ENCODE assay signal across 26 cellular contexts in the genomic region with DNA sequence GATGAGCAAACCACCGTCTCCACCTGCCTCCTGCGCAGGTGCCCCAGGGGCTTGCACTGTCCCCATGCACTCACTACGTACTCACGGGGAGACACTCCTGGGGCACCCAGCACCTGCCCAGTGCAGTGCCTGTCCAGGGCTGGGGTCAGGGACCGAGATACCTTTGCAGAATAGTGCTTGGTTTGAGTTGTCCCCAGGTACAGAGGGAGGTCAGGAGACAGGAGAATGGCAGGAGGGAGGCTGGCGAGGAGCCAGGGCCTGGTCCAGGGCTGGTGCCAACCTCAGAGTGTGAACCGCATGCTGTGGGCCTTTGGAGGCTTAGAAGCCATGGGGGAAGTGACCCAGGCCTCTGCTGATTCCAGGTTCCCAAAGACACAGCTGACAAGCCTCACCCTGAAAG.
DNase-seq lines count a peak whose midpoint lies in the region; ATAC-seq, FAIRE-seq and TF ChIP-seq lines count a peak whose summit lies in the region.
"Had no signal": no experiment of that assay in that cellular context is flagged by ENCODE, and none has a peak within 500 bp of the region (broad histone marks: within the 10 kb centered on the region; RNA-seq: fewer than 3 reads in every experiment).

No MANE protein-coding gene starts in this region.

- H3K36me3 ChIP-seq in BLaER1 treated with 17β-estradiol and CSF1 and Interleukin-3, amounts not matched to agents 10 nM and 100 nM, result no peaks in the 10 kb centered on the region
- H3K36me3 ChIP-seq in suprapubic skin, result no peaks in the 10 kb centered on the region
- H3K36me3 ChIP-seq in upper lobe of left lung, result no peaks in the 10 kb centered on the region
- H3K36me3 ChIP-seq: SJSA1 had no signal

- H4K20me1 ChIP-seq in BLaER1 treated with 17β-estradiol and CSF1 and Interleukin-3, amounts not matched to agents 10 nM and 100 nM, result 0 out of 22 replicates have a peak, but pooled peaks cover 0 to 5% (median 0%) of the 10 kb centered on the region in 11 experiments

- TF ChIP-seq EP300 in suprapubic skin (IDR thresholded peaks at IDR 0.05), result no peak
- no peak for TF ChIP-seq EP300 in upper lobe of left lung (IDR thresholded peaks at IDR 0.05)

- no peak for DNase-seq in GM12891 (ENCODE audit: insufficient read length, low spot score)
- peak; percentile 27 for DNase-seq in left lobe of liver (ENCODE audit: low spot score)
- DNase-seq in suprapubic skin (ENCODE audit: low spot score in 2 of 2), result peak; percentile 20 to 71
- DNase-seq in upper lobe of left lung, result no peak
- DNase-seq: Calu3; DMS79 treated with DMSO at 0.1 percent for 48 hours; GF-D8; Kasumi-1; NCI-H1092 treated with DMSO at 0.1 percent for 48 hours; NCI-H1436 treated with DMSO at 0.1 percent for 48 hours; NCI-H187 treated with DMSO at 0.1 percent for 48 hours; NCI-H2171 treated with DMSO at 0.1 percent for 48 hours; NCI-H345; NCI-H524; NCI-H748 treated with DMSO at 0.1 percent for 48 hours; NK-92 treated with Interleukin-12 subunit alpha and Interleukin-12 subunit beta, amount 100 ng/mL, for 24 hours; PC-9 had no signal

- H3K27me3 ChIP-seq in BLaER1 treated with 17β-estradiol and CSF1 and Interleukin-3, amounts not matched to agents 10 nM and 100 nM, result peaks cover 0 to 22% (median 0%) of the 10 kb centered on the region in 11 experiments; a peak in 4 of 22 replicates
- H3K27me3 ChIP-seq in suprapubic skin (peaks cover 49% of the 10 kb centered on the region), upper lobe of left lung (no peaks in the 10 kb centered on the region)
- H3K27me3 ChIP-seq: SJSA1 had no signal

- H3K9ac ChIP-seq in BLaER1 treated with 17β-estradiol and CSF1 and Interleukin-3, amounts not matched to agents 10 nM and 100 nM, result peak overlapping the region in 5 of 11 experiments; percentile 15 to 48 (median 38); a peak in 7 of 22 replicates

- TF ChIP-seq POLR2A in GM12891 (IDR thresholded peaks at IDR 0.05; ENCODE audit: low read depth, low read length) (no peak), suprapubic skin (IDR thresholded peaks at IDR 0.05) (no peak), upper lobe of left lung (IDR thresholded peaks at IDR 0.05) (no peak)

- 0 out of 20 replicates have a peak overlapping the region, but pooled peaks of 1 of the 10 experiments have one; percentile 12 for H3K4me3 ChIP-seq in BLaER1 treated with 17β-estradiol and CSF1 and Interleukin-3, amounts not matched to agents 10 nM and 100 nM
- H3K4me3 ChIP-seq in suprapubic skin (no peak overlapping the region), upper lobe of left lung (no peak overlapping the region)
- H3K4me3 ChIP-seq: K562, PC-9, SJSA1 had no signal

- no peak for ATAC-seq in left lobe of liver
- no peak for ATAC-seq in GM18517 (IDR thresholded peaks at IDR 0.05; ENCODE audit: unreplicated experiment)
- no peak for ATAC-seq in upper lobe of left lung (ENCODE audit: low FRiP score in 2 of 2)
- ATAC-seq in HG03378 (IDR thresholded peaks at IDR 0.05; ENCODE audit: unreplicated experiment), result no peak
- ATAC-seq: K562, Right ventricle myocardium inferior had no signal

- TF ChIP-seq CTCF in suprapubic skin (IDR thresholded peaks at IDR 0.05), result no peak
- no peak for TF ChIP-seq CTCF in upper lobe of left lung (IDR thresholded peaks at IDR 0.05)

- 95% methylated on average over 6 of the region's 7 CpGs for WGBS in suprapubic skin
- WGBS in upper lobe of left lung, 2 donors, result 76 to 82% methylated on average over 7 of the region's 7 CpGs

- peaks cover 0 to 21% (median 8%) of the 10 kb centered on the region in 11 experiments; a peak in 16 of 22 replicates for H3K9me3 ChIP-seq in BLaER1 treated with 17β-estradiol and CSF1 and Interleukin-3, amounts not matched to agents 10 nM and 100 nM (replicated peaks in 1 of 11)
- no peaks in the 10 kb centered on the region for H3K9me3 ChIP-seq in suprapubic skin
- no peaks in the 10 kb centered on the region for H3K9me3 ChIP-seq in upper lobe of left lung
- H3K9me3 ChIP-seq: SJSA1 had no signal

- H3K4me2 ChIP-seq in BLaER1 treated with 17β-estradiol and CSF1 and Interleukin-3, amounts not matched to agents 10 nM and 100 nM, result peak overlapping the region in 10 of 11 experiments; percentile 25 to 94 (median 83); a peak in 19 of 22 replicates
- H3K4me2 ChIP-seq: PC-9 had no signal

- peaks cover 13 to 100% (median 92%) of the 10 kb centered on the region in 10 experiments for H3K4me1 ChIP-seq in BLaER1 treated with 17β-estradiol and CSF1 and Interleukin-3, amounts not matched to agents 10 nM and 100 nM
- peaks cover 3% of the 10 kb centered on the region for H3K4me1 ChIP-seq in suprapubic skin
- peaks cover 0 to 3% (median 1%) of the 10 kb centered on the region in 4 donors for H3K4me1 ChIP-seq in upper lobe of left lung
- H3K4me1 ChIP-seq: SJSA1 had no signal

- peak overlapping the region in 6 of 11 experiments; percentile 4 to 59 (median 45); a peak in 8 of 22 replicates for H3K27ac ChIP-seq in BLaER1 treated with 17β-estradiol and CSF1 and Interleukin-3, amounts not matched to agents 10 nM and 100 nM
- no peak overlapping the region for H3K27ac ChIP-seq in suprapubic skin
- H3K27ac ChIP-seq in upper lobe of left lung, result no peak overlapping the region
- H3K27ac ChIP-seq: PC-9, SJSA1 had no signal

- peak; percentile 68 for FAIRE-seq in GM12891 (lab: Jason Lieb, UNC)
- FAIRE-seq: GM18507, H54, HTR-8/SVneo, K562 had no signal

TF ChIP-seq in GM12891, 5 proteins besides CTCF, POLR2A, EP300 and RAD21:
- no peak for TF ChIP-seq SPI1 (IDR thresholded peaks at IDR 0.05; ENCODE audit: low read depth, low read length)
- TF ChIP-seq TAF1 (IDR thresholded peaks at IDR 0.05; ENCODE audit: low read depth, low read length), result no peak

Comparison
In these comparisons a context has a peak if more than half of its experiments do, and no peak if none do; other contexts are left out.
1. H3K27ac ChIP-seq: peak in BLaER1 treated with 17β-estradiol and CSF1 and Interleukin-3, amounts not matched to agents 10 nM and 100 nM (6 of 11); none in suprapubic skin (single experiment) and upper lobe of left lung (0 of 4).
2. DNase-seq: peak in left lobe of liver (single experiment) and suprapubic skin (2 of 2); none in GM12891 (single experiment) and upper lobe of left lung (0 of 2).